8 cellular contexts compared by ENCODE assay signal in the genomic region with DNA sequence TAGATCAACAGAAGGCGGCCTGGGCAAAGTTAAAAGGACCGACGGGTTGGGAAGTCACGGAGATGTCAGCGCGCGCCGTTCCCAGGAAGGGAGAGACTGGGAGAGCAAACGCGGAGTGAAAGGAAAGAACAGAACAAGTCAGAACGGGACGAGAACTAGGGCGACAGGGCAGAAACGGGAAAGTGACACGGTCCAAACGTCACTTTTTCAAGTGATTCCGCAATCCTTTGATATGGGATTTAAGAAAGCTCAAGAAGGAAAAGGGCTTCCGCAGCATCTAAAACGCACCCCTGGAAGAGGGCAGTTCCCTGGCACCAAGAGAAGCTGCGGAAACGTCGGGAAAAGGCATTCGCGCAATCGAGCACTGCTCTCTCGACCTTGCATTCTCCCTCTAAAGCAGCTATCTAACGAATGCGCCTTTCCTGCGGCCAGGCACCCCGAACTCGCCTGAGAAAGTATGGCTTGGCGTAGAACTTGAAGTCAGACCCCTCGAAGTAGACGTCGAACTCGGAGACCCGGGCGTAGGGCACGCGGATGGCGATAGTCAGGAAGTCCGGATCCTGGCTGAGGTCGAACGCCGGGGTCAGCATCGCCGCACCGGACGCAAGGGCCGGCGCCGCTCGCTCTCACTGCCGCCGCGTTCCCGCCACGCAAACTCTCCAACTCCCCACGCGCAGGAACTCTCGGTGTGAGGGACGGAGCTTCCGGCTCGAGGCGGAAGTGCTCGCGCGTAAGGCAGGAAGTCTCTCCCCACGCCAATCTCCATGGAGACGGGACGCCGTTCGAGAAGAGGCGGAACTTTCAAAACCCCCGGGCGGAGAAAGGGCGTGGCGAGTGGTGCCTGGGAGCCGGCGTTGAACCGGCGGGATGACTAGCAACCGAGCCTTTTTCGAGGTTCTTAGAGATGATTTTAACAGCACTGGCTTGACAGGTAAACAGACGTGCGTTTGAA. TPM values are rescaled to one million over a fixed set of nuclear protein-coding genes. Genes with fewer than 3 reads are reported as not detected.
DNase-seq lines count a peak whose midpoint lies in the region; ATAC-seq, FAIRE-seq and TF ChIP-seq lines count a peak whose summit lies in the region.

A gene (minus strand): TSS at position 695 of the 952 bp plus-strand sequence. CDS start 105 bp downstream, at position 590.

- TF ChIP-seq CTCF in GM12875 (IDR thresholded peaks at IDR 0.05; ENCODE audit: borderline replicate concordance, insufficient read depth, low read depth, low read length) = no peak
- no peak for TF ChIP-seq CTCF in cardiac muscle cell (IDR thresholded peaks at IDR 0.05; ENCODE audit: low read depth, low read length)
- TF ChIP-seq CTCF in pancreas (IDR thresholded peaks at IDR 0.05) = no peak
- peak in 1 of 2 experiments; percentile 5 for TF ChIP-seq CTCF in tibial artery (IDR thresholded peaks at IDR 0.05)

- intact Hi-C loops in pancreas (cut with DNase I) (no loop called here), tibial artery (cut with DNase I; ENCODE audit: low total_unique reads) (loop anchor here (5.0 to 10.0 kb wide), 2 partner anchors 39 to 207 kb away; a partner anchor contains a TSS)

- H3K4me1 ChIP-seq in cardiac muscle cell (ENCODE audit: low read depth) (peaks cover 4% of the 10 kb centered on the region), pancreas (peaks cover 6 to 14% (median 11%) of the 10 kb centered on the region in 3 donors), tibial artery (peaks cover 0 to 25% (median 21%) of the 10 kb centered on the region in 4 donors)

- peak; percentile 85 for DNase-seq in NCI-H1105 treated with DMSO at 0.1 percent for 48 hours (lab: John Stamatoyannopoulos, UW)
- peak; percentile 93 for DNase-seq in SW480 (ENCODE audit: low spot score)
- peak; percentile 87 for DNase-seq in activated naive CD8-positive, alpha-beta T cell treated with anti-CD3 and anti-CD28 coated beads, Interleukin-2, amount 50 U/mL, for 16 hours (ENCODE audit: low read depth, low spot score)
- peak; percentile 96 to 97 for DNase-seq in cardiac muscle cell (ENCODE audit: low read depth in 1 of 2, low spot score in 1 of 2)
- DNase-seq in pancreas = peak; percentile 90 to 96 (median 94)
- DNase-seq in tibial artery = peak; percentile 97

- H3K36me3 ChIP-seq in cardiac muscle cell = no peaks in the 10 kb centered on the region
- no peaks in the 10 kb centered on the region for H3K36me3 ChIP-seq in pancreas
- H3K36me3 ChIP-seq in tibial artery = no peaks in the 10 kb centered on the region

- H3K4me3 ChIP-seq in GM12875 (ENCODE audit: low read depth, low read length) (peak within 1 kb of the TSS; percentile 87), cardiac muscle cell (peak within 1 kb of the TSS; percentile 53), pancreas (peak within 1 kb of the TSS; percentile 75 to 86 (median 80)), tibial artery (peak within 1 kb of the TSS; percentile 65 to 99)

- peak; percentile 57 for FAIRE-seq in pancreas (lab: Jason Lieb, UNC)

- H3K27ac ChIP-seq in cardiac muscle cell (peak within 1 kb of the TSS; percentile 47), pancreas (peak within 1 kb of the TSS in 3 of 4 donors; percentile 48 to 57 (median 56)), tibial artery (peak within 1 kb of the TSS; percentile 65 to 77)

- WGBS in pancreas, 2 donors = 0% methylated on average over 85 to 86 of the region's 86 CpGs

- ATAC-seq in HG02678 (IDR thresholded peaks at IDR 0.05; ENCODE audit: unreplicated experiment) (peak; percentile 92), pancreas (peak; percentile 98 to 99 (median 99))

- no peaks in the 10 kb centered on the region for H3K9me3 ChIP-seq in cardiac muscle cell (ENCODE audit: low read depth)
- H3K9me3 ChIP-seq in pancreas = no peaks in the 10 kb centered on the region
- H3K9me3 ChIP-seq in tibial artery = no peaks in the 10 kb centered on the region

- H3K27me3 ChIP-seq in cardiac muscle cell (peaks cover 16% of the 10 kb centered on the region), pancreas (no peaks in the 10 kb centered on the region), tibial artery (no peaks in the 10 kb centered on the region)

RNA-seq across cellular contexts. Expression of the gene that starts here (rescaled TPM):
- 14.2 and 20.1 TPM in 2 replicates for total RNA-seq in cardiac muscle cell
- polyA plus RNA-seq in cardiac muscle cell = 15.2 and 22.6 TPM in 2 replicates
- 10 to 100 TPM in 2 of 6 donors, 1 to 10 TPM in 4; 5.5 to 13.4 (median 8.9) TPM for total RNA-seq in pancreas
- 1 to 10 TPM; 4.1 to 7.1 TPM for polyA plus RNA-seq in pancreas

Comparison
In these comparisons a context has a peak if more than half of its experiments do, and no peak if none do; other contexts are left out.
1. Peak in every context shown above with its lines: DNase-seq, ATAC-seq, H3K4me3 ChIP-seq and H3K27ac ChIP-seq.